ENCODE assay signal across 8 cellular contexts in genomic region chr16:49556252-49557069, GRCh38.
DNase-seq lines count a peak whose midpoint lies in the region; ATAC-seq and TF ChIP-seq lines count a peak whose summit lies in the region.

No MANE protein-coding gene starts in this region.

- H3K27me3 ChIP-seq in GM06990 (replicated peaks; ENCODE audit: control insufficient read depth, insufficient read depth, low read length), result no peaks in the 10 kb centered on the region

- peak; percentile 61 for TF ChIP-seq CTCF in GM06990 (IDR thresholded peaks at IDR 0.05; ENCODE audit: insufficient read depth, low read length, poor library complexity, severe bottlenecking)
- peak; percentile 81 for TF ChIP-seq CTCF in choroid plexus epithelial cell (conservative IDR thresholded peaks at IDR 0.05; ENCODE audit: low read depth, low read length)

- no peak for ATAC-seq in GM21360 (IDR thresholded peaks at IDR 0.05; ENCODE audit: unreplicated experiment)
- ATAC-seq in HG03025 (IDR thresholded peaks at IDR 0.05; ENCODE audit: low FRiP score, unreplicated experiment), result no peak

- DNase-seq in GM06990 (ENCODE audit: extremely low read depth, insufficient read length) (no peak), NCI-H2171 (lab: John Stamatoyannopoulos, UW) (peak; percentile 92), choroid plexus epithelial cell (ENCODE audit: low read depth) (peak; percentile 83), non-pigmented ciliary epithelial cell (ENCODE audit: low read depth) (peak; percentile 26), T-helper 1 cell (no peak)
- DNase-seq in stimulated activated CD4-positive, alpha-beta T cell treated with anti-CD3 and anti-CD28 coated beads, Interleukin-4, amount 100 ng/mL, for 1 hour, result no peak

- no peak overlapping the region for H3K4me3 ChIP-seq in GM06990 (replicated peaks; ENCODE audit: low read depth, low read length)
- H3K4me3 ChIP-seq in choroid plexus epithelial cell (ENCODE audit: low read depth, low read length), result no peak overlapping the region

- H3K36me3 ChIP-seq in GM06990 (ENCODE audit: control insufficient read depth, insufficient read depth, low read length), result no peaks in the 10 kb centered on the region

Comparison
In these comparisons a context has a peak if more than half of its experiments do, and no peak if none do; other contexts are left out.
1. DNase-seq: peak in NCI-H2171 (single experiment), choroid plexus epithelial cell (single experiment) and non-pigmented ciliary epithelial cell (single experiment); none in GM06990 (single experiment), stimulated activated CD4-positive, alpha-beta T cell treated with anti-CD3 and anti-CD28 coated beads, Interleukin-4, amount 100 ng/mL, for 1 hour (single experiment) and T-helper 1 cell (0 of 5).